ENCODE assay signal across 1 cellular context in genomic region chr3:32347286-32348125, GRCh38.
TF ChIP-seq lines count a peak whose summit lies in the region.

No MANE protein-coding gene starts in this region.

TF ChIP-seq in HepG2, 621 proteins besides CTCF, POLR2A, EP300 and RAD21 (continued from another document):
- TF ChIP-seq STAT6 (CRISPR knock-in tag; IDR thresholded peaks at IDR 0.05; ENCODE audit: borderline replicate concordance) (no peak), SOX13 (IDR thresholded peaks at IDR 0.05) (no peak), SOX13 (CRISPR knock-in tag; conservative IDR thresholded peaks at IDR 0.05 in 1 of 2, IDR thresholded peaks at IDR 0.05 in 1 of 2) (peak in 1 of 2 experiments; percentile 36; a peak in 2 of 4 replicates), HNF4A (CRISPR knock-in tag; IDR thresholded peaks at IDR 0.05) (peak; percentile 35; the same call in 1 of the 2 replicates), ZNF572 (CRISPR knock-in tag; IDR thresholded peaks at IDR 0.05) (no peak), ZNF121 (CRISPR knock-in tag; IDR thresholded peaks at IDR 0.05) (no peak)
- TF ChIP-seq, protein P1, sequence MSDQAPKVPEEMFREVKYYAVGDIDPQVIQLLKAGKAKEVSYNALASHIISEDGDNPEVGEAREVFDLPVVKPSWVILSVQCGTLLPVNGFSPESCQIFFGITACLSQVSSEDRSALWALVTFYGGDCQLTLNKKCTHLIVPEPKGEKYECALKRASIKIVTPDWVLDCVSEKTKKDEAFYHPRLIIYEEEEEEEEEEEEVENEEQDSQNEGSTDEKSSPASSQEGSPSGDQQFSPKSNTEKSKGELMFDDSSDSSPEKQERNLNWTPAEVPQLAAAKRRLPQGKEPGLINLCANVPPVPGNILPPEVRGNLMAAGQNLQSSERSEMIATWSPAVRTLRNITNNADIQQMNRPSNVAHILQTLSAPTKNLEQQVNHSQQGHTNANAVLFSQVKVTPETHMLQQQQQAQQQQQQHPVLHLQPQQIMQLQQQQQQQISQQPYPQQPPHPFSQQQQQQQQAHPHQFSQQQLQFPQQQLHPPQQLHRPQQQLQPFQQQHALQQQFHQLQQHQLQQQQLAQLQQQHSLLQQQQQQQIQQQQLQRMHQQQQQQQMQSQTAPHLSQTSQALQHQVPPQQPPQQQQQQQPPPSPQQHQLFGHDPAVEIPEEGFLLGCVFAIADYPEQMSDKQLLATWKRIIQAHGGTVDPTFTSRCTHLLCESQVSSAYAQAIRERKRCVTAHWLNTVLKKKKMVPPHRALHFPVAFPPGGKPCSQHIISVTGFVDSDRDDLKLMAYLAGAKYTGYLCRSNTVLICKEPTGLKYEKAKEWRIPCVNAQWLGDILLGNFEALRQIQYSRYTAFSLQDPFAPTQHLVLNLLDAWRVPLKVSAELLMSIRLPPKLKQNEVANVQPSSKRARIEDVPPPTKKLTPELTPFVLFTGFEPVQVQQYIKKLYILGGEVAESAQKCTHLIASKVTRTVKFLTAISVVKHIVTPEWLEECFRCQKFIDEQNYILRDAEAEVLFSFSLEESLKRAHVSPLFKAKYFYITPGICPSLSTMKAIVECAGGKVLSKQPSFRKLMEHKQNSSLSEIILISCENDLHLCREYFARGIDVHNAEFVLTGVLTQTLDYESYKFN (CRISPR knock-in tag; conservative IDR thresholded peaks at IDR 0.05), result peak; percentile 45
- TF ChIP-seq, protein P2, sequence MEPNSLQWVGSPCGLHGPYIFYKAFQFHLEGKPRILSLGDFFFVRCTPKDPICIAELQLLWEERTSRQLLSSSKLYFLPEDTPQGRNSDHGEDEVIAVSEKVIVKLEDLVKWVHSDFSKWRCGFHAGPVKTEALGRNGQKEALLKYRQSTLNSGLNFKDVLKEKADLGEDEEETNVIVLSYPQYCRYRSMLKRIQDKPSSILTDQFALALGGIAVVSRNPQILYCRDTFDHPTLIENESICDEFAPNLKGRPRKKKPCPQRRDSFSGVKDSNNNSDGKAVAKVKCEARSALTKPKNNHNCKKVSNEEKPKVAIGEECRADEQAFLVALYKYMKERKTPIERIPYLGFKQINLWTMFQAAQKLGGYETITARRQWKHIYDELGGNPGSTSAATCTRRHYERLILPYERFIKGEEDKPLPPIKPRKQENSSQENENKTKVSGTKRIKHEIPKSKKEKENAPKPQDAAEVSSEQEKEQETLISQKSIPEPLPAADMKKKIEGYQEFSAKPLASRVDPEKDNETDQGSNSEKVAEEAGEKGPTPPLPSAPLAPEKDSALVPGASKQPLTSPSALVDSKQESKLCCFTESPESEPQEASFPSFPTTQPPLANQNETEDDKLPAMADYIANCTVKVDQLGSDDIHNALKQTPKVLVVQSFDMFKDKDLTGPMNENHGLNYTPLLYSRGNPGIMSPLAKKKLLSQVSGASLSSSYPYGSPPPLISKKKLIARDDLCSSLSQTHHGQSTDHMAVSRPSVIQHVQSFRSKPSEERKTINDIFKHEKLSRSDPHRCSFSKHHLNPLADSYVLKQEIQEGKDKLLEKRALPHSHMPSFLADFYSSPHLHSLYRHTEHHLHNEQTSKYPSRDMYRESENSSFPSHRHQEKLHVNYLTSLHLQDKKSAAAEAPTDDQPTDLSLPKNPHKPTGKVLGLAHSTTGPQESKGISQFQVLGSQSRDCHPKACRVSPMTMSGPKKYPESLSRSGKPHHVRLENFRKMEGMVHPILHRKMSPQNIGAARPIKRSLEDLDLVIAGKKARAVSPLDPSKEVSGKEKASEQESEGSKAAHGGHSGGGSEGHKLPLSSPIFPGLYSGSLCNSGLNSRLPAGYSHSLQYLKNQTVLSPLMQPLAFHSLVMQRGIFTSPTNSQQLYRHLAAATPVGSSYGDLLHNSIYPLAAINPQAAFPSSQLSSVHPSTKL (CRISPR knock-in tag; IDR thresholded peaks at IDR 0.05), result no peak
